ENCODE assay signal across 1 cellular context in genomic region chr9:34611811-34612787, GRCh38.
TF ChIP-seq lines count a peak whose summit lies in the region.

TSS of gene RPP25L (minus strand) at chr9:34612097. CDS start at chr9:34611296, 801 bp downstream.

TF ChIP-seq in K562, 482 proteins besides CTCF, POLR2A, EP300 and RAD21 (continued from another document and continues in another):
- TF ChIP-seq FOXP4 (CRISPR knock-in tag; IDR thresholded peaks at IDR 0.05; ENCODE audit: borderline replicate concordance), result no peak
- no peak for TF ChIP-seq PHF20 (IDR thresholded peaks at IDR 0.05; ENCODE audit: partially characterized antibody)
- TF ChIP-seq MCM2 (IDR thresholded peaks at IDR 0.05; ENCODE audit: low read depth), result no peak
- TF ChIP-seq THRB (CRISPR knock-in tag; conservative IDR thresholded peaks at IDR 0.05), result no peak
- TF ChIP-seq KLF16 (IDR thresholded peaks at IDR 0.05), result no peak
- TF ChIP-seq ZKSCAN3 (CRISPR knock-in tag; IDR thresholded peaks at IDR 0.05), result no peak
- no peak for TF ChIP-seq HDAC3 (IDR thresholded peaks at IDR 0.05; ENCODE audit: borderline replicate concordance, partially characterized antibody)
- TF ChIP-seq MCM7 (IDR thresholded peaks at IDR 0.05), result no peak
- no peak for TF ChIP-seq ZNF318 (IDR thresholded peaks at IDR 0.05; ENCODE audit: borderline replicate concordance in 1 of 2, low read depth in 1 of 2)
- TF ChIP-seq ZFP1 (CRISPR knock-in tag; IDR thresholded peaks at IDR 0.05), result no peak
- TF ChIP-seq E2F6 (IDR thresholded peaks at IDR 0.05; ENCODE audit: borderline replicate concordance in 1 of 2, extremely low read depth in 1 of 2, insufficient read depth in 1 of 2, insufficient read length in 1 of 2, low read depth in 1 of 2, low read length in 1 of 2, poor library complexity in 1 of 2, severe bottlenecking in 1 of 2), result peak in 1 of 2 experiments; percentile 55
- no peak for TF ChIP-seq KAT2B (IDR thresholded peaks at IDR 0.05; ENCODE audit: low read depth, low read length)
- no peak for TF ChIP-seq XRCC5 (IDR thresholded peaks at IDR 0.05; ENCODE audit: low read depth, low read length)
- TF ChIP-seq MYBL2 (IDR thresholded peaks at IDR 0.05; ENCODE audit: low read depth), result no peak
- TF ChIP-seq MYBL2 (CRISPR knock-in tag; IDR thresholded peaks at IDR 0.05; ENCODE audit: borderline replicate concordance), result no peak
- TF ChIP-seq CHD7 (IDR thresholded peaks at IDR 0.05; ENCODE audit: low read depth, low read length), result no peak
- no peak for TF ChIP-seq ZNF124 (CRISPR knock-in tag; IDR thresholded peaks at IDR 0.05)
- TF ChIP-seq ZNF316 (IDR thresholded peaks at IDR 0.05), result no peak
- no peak for TF ChIP-seq ELF4 (CRISPR knock-in tag; IDR thresholded peaks at IDR 0.05)
- no peak for TF ChIP-seq DIDO1 (tag; IDR thresholded peaks at IDR 0.05; ENCODE audit: low read depth)
- TF ChIP-seq NR1H2 (CRISPR knock-in tag; IDR thresholded peaks at IDR 0.05), result no peak
- TF ChIP-seq RB1 (IDR thresholded peaks at IDR 0.05; ENCODE audit: low read depth), result peak; percentile 39; the same call in 1 of the 2 replicates
- no peak for TF ChIP-seq ZHX1 (conservative IDR thresholded peaks at IDR 0.05; ENCODE audit: low read length)
- no peak for TF ChIP-seq ZNF175 (CRISPR knock-in tag; IDR thresholded peaks at IDR 0.05; ENCODE audit: low read depth)
- TF ChIP-seq BMI1 (IDR thresholded peaks at IDR 0.05; ENCODE audit: low read length), result no peak
- peak; percentile 79 for TF ChIP-seq MYC (IDR thresholded peaks at IDR 0.05; ENCODE audit: low read depth, low read length)
- TF ChIP-seq MYC (CRISPR knock-in tag; IDR thresholded peaks at IDR 0.05; ENCODE audit: borderline replicate concordance, low read depth), result no peak; the same call in 1 of the 2 replicates
